Comparison of ENCODE assay signal across 25 cellular contexts in the genomic region with DNA sequence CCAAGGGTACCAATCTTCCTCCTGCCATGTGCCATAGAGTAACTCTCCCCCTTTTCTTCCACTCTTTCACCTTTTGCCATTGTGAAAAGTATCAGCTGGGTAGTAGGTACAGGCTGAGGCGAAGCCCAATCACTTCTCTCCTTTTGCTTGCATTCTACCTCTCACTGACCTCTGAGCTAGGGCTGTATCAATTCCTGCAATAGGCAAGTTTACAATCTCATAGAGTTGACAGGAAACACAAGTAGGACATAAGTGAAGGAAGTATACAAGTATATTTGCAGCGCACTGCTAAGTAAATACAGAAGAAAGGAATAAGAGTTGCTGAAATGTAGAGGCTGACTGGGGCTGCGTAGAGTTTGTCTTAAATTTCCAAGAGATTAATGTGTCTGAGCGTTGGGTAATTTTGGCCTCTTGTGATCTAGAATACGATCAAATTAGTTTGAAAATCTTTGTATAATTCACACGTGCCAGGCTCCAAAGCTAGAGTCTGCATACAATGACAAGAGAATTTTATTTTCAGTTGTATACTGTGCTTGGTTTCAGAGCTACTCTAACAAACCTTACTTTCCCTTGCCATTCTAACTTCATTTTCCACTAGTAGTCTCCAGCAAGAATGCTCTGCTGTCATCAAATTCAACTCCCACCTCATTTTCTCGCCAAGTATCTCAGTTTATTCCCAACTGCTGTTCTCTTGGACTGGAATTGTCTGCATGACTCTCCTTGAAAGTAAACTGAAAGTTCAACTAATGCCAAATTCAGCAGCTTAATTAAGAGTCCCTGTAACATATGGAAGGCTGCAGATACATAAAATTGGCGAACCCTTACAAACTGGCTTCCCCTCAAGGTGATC.
DNase-seq lines count a peak whose midpoint lies in the region; ATAC-seq and TF ChIP-seq lines count a peak whose summit lies in the region.
"Had no signal": no experiment of that assay in that cellular context is flagged by ENCODE, and none has a peak within 500 bp of the region (broad histone marks: within the 10 kb centered on the region; RNA-seq: fewer than 3 reads in every experiment).

No MANE protein-coding gene starts in this region.

- H3K36me3 Mint-ChIP-seq in GM23338 (ENCODE audit: low read depth): peaks cover 16% of the 10 kb centered on the region
- peaks cover 9% of the 10 kb centered on the region for H3K36me3 Mint-ChIP-seq in progenitor cell of endocrine pancreas (ENCODE audit: insufficient read depth)
- peaks cover 3% of the 10 kb centered on the region for H3K36me3 Mint-ChIP-seq in activated CD4-positive, alpha-beta T cell treated with anti-CD3 and anti-CD28 coated beads, Interleukin-2, amount 10 ng/mL, durations not matched to agents 7 days and 5 days (ENCODE audit: low read depth)
- peaks cover 8 to 9% of the 10 kb centered on the region in 2 donors for H3K36me3 Mint-ChIP-seq in activated T-cell treated with anti-CD3 and anti-CD28 coated beads, Interleukin-2, amount 50 U/mL, for 72 hours (ENCODE audit: insufficient read depth in 2 of 2)

- H3K36me3 ChIP-seq in GM23338 (ENCODE audit: insufficient read depth): no peaks in the 10 kb centered on the region

- H3K79me2 ChIP-seq in GM23338 (replicated peaks; ENCODE audit: insufficient read depth): peaks cover 52% of the 10 kb centered on the region

- H2AFZ ChIP-seq in GM23338: no peak overlapping the region

- H3K27me3 ChIP-seq in GM23338 (ENCODE audit: insufficient read depth): no peaks in the 10 kb centered on the region

- H3K27ac Mint-ChIP-seq in GM23338: no peak overlapping the region
- H3K27ac Mint-ChIP-seq in progenitor cell of endocrine pancreas: peak overlapping the region; percentile 5
- no peak overlapping the region for H3K27ac Mint-ChIP-seq in activated CD4-positive, alpha-beta T cell treated with anti-CD3 and anti-CD28 coated beads, Interleukin-2, amount 10 ng/mL, durations not matched to agents 7 days and 5 days
- H3K27ac Mint-ChIP-seq in activated T-cell treated with anti-CD3 and anti-CD28 coated beads, Interleukin-2, amount 50 U/mL, for 72 hours: no peak overlapping the region
- H3K27ac Mint-ChIP-seq: HFFc6 had no signal

- H3K4me1 ChIP-seq in GM23338 (ENCODE audit: insufficient read depth): peaks cover 18% of the 10 kb centered on the region

- H3K4me3 ChIP-seq in GM23338 (no peak overlapping the region), fibroblast of pulmonary artery (replicated peaks; ENCODE audit: low read depth, low read length) (no peak overlapping the region)
- H3K4me3 ChIP-seq: GM12878 had no signal

- H3K4me1 Mint-ChIP-seq in GM23338: peaks cover 19% of the 10 kb centered on the region
- peaks cover 18% of the 10 kb centered on the region for H3K4me1 Mint-ChIP-seq in progenitor cell of endocrine pancreas (ENCODE audit: low read depth)
- no peaks in the 10 kb centered on the region for H3K4me1 Mint-ChIP-seq in activated CD4-positive, alpha-beta T cell treated with anti-CD3 and anti-CD28 coated beads, Interleukin-2, amount 10 ng/mL, durations not matched to agents 7 days and 5 days
- peaks cover 7% of the 10 kb centered on the region for H3K4me1 Mint-ChIP-seq in activated T-cell treated with anti-CD3 and anti-CD28 coated beads, Interleukin-2, amount 50 U/mL, for 72 hours (ENCODE audit: low read depth)

- peaks cover 9% of the 10 kb centered on the region; the same call in 2 of the 3 replicates for H3K9me3 Mint-ChIP-seq in GM23338
- H3K9me3 Mint-ChIP-seq in progenitor cell of endocrine pancreas (ENCODE audit: low read depth): peaks cover 19% of the 10 kb centered on the region
- H3K9me3 Mint-ChIP-seq in activated CD4-positive, alpha-beta T cell treated with anti-CD3 and anti-CD28 coated beads, Interleukin-2, amount 10 ng/mL, durations not matched to agents 7 days and 5 days: peaks cover 2% of the 10 kb centered on the region
- H3K9me3 Mint-ChIP-seq in activated T-cell treated with anti-CD3 and anti-CD28 coated beads, Interleukin-2, amount 50 U/mL, for 72 hours: peaks cover 0 to 5% of the 10 kb centered on the region in 2 donors
- H3K9me3 Mint-ChIP-seq: HFFc6 had no signal

- peaks cover 4% of the 10 kb centered on the region; the same call in 1 of the 2 replicates for H4K20me1 ChIP-seq in GM23338 (replicated peaks; ENCODE audit: insufficient read depth)

- H3K4me2 ChIP-seq in GM23338: no peak overlapping the region

- no peak for ATAC-seq in GM23338
- ATAC-seq in activated T-cell treated with anti-CD3 and anti-CD28 coated beads, Interleukin-2, amount 50 U/mL, for 72 hours (replicated peaks in 1 of 2): no peak
- ATAC-seq: GM12878 had no signal

- H3K27ac ChIP-seq in GM23338 (ENCODE audit: low read depth): peak overlapping the region; percentile 55; the same call in 1 of the 2 replicates

- POLR2A ChIA-PET in activated CD4-positive, alpha-beta T cell treated with anti-CD3 and anti-CD28 coated beads, Interleukin-2, amount 10 ng/mL, durations not matched to agents 7 days and 5 days (lab: Charles Lee): no interaction called here

- no peaks in the 10 kb centered on the region for H3F3A ChIP-seq in GM23338 (replicated peaks; ENCODE audit: low read depth)

- no peaks in the 10 kb centered on the region for H3K27me3 Mint-ChIP-seq in GM23338 (ENCODE audit: insufficient read depth, low read depth, poor library complexity)
- H3K27me3 Mint-ChIP-seq in progenitor cell of endocrine pancreas: no peaks in the 10 kb centered on the region
- H3K27me3 Mint-ChIP-seq in activated CD4-positive, alpha-beta T cell treated with anti-CD3 and anti-CD28 coated beads, Interleukin-2, amount 10 ng/mL, durations not matched to agents 7 days and 5 days: no peaks in the 10 kb centered on the region
- H3K27me3 Mint-ChIP-seq in activated T-cell treated with anti-CD3 and anti-CD28 coated beads, Interleukin-2, amount 50 U/mL, for 72 hours (ENCODE audit: low read depth): peaks cover 12% of the 10 kb centered on the region
- H3K27me3 Mint-ChIP-seq: CD4-positive, alpha-beta memory T cell had no signal

- no peaks in the 10 kb centered on the region for H3K9me2 ChIP-seq in GM23338 (ENCODE audit: insufficient read depth)

- H3K4me3 Mint-ChIP-seq in GM23338 (no peak overlapping the region), progenitor cell of endocrine pancreas (ENCODE audit: low read depth) (no peak overlapping the region)
- no peak overlapping the region for H3K4me3 Mint-ChIP-seq in activated CD4-positive, alpha-beta T cell treated with anti-CD3 and anti-CD28 coated beads, Interleukin-2, amount 10 ng/mL, durations not matched to agents 7 days and 5 days
- no peak overlapping the region for H3K4me3 Mint-ChIP-seq in activated T-cell treated with anti-CD3 and anti-CD28 coated beads, Interleukin-2, amount 50 U/mL, for 72 hours
- H3K4me3 Mint-ChIP-seq: CD4-positive, alpha-beta memory T cell; HFFc6 had no signal

- CTCF ChIA-PET in activated CD4-positive, alpha-beta T cell treated with anti-CD3 and anti-CD28 coated beads, Interleukin-2, amount 10 ng/mL, durations not matched to agents 7 days and 5 days (lab: Charles Lee): no interaction called here

- TF ChIP-seq CTCF in GM23338 (conservative IDR thresholded peaks at IDR 0.05; ENCODE audit: low read depth in 2 of 2) (no peak), fibroblast of pulmonary artery (IDR thresholded peaks at IDR 0.05; ENCODE audit: low read length, missing control alignments) (no peak), progenitor cell of endocrine pancreas (IDR thresholded peaks at IDR 0.05; ENCODE audit: unreplicated experiment) (no peak)

- DNase-seq in GM23338 (ENCODE audit: low spot score): no peak
- DNase-seq in NCI-H446 (lab: John Stamatoyannopoulos, UW): peak; percentile 14 to 66
- DNase-seq in fibroblast of pulmonary artery (ENCODE audit: low read depth): peak; percentile 31
- DNase-seq in progenitor cell of endocrine pancreas (ENCODE audit: low spot score, unreplicated experiment): no peak
- no peak for DNase-seq in activated CD4-positive, alpha-beta T cell treated with anti-CD3 and anti-CD28 coated beads, Interleukin-2, amount 10 ng/mL, durations not matched to agents 7 days and 5 days
- DNase-seq in activated T-cell treated with anti-CD3 and anti-CD28 coated beads, Interleukin-2, amount 50 U/mL, for 72 hours: no peak
- no peak for DNase-seq in NCI-H82 treated with DMSO at 0.1 percent for 48 hours (lab: John Stamatoyannopoulos, UW; ENCODE audit: unreplicated experiment)
- DNase-seq: C1 segment of cervical spinal cord; CD4-positive, alpha-beta memory T cell; COR-L47; DMS79; EL; GDM1; H7; HFFc6; KBM-7; MV-4-11; NCI-H1105 treated with DMSO at 0.1 percent for 48 hours; NCI-H146; NCI-H1930; NCI-H2107; NCI-H526 treated with DMSO at 0.1 percent for 48 hours; RPMI8226; SHP77 had no signal

TF ChIP-seq in GM23338, 12 proteins besides CTCF, POLR2A, EP300 and RAD21:
- TF ChIP-seq JUNB (IDR thresholded peaks at IDR 0.05; ENCODE audit: unreplicated experiment) (no peak), ZNF331 (CRISPR knock-in tag; IDR thresholded peaks at IDR 0.05; ENCODE audit: low read depth) (no peak)

Comparison
In these comparisons a context has a peak if more than half of its experiments do, and no peak if none do; other contexts are left out.
1. DNase-seq: peak in NCI-H446 (2 of 2) and fibroblast of pulmonary artery (single experiment); none in GM23338 (single experiment), progenitor cell of endocrine pancreas (single experiment), activated CD4-positive, alpha-beta T cell treated with anti-CD3 and anti-CD28 coated beads, Interleukin-2, amount 10 ng/mL, durations not matched to agents 7 days and 5 days (single experiment), activated T-cell treated with anti-CD3 and anti-CD28 coated beads, Interleukin-2, amount 50 U/mL, for 72 hours (0 of 2) and NCI-H82 treated with DMSO at 0.1 percent for 48 hours (single experiment).